ENCODE assay signal across 2 cellular contexts in genomic region chr5:67910599-67910998, GRCh38.
TF ChIP-seq lines count a peak whose summit lies in the region.

No MANE protein-coding gene starts in this region.

TF ChIP-seq in HepG2, 621 proteins besides CTCF, POLR2A, EP300 and RAD21:
- TF ChIP-seq LCORL (IDR thresholded peaks at IDR 0.05) = no peak
- no peak for TF ChIP-seq LCORL (CRISPR knock-in tag; IDR thresholded peaks at IDR 0.05)
- TF ChIP-seq ZNF431 (CRISPR knock-in tag; IDR thresholded peaks at IDR 0.05; ENCODE audit: borderline replicate concordance, low read depth) = no peak
- TF ChIP-seq ZNF230 (CRISPR knock-in tag; IDR thresholded peaks at IDR 0.05) = no peak
- no peak for TF ChIP-seq CEBPZ (IDR thresholded peaks at IDR 0.05; ENCODE audit: low read length)
- no peak for TF ChIP-seq ZKSCAN8 (CRISPR knock-in tag; IDR thresholded peaks at IDR 0.05; ENCODE audit: borderline replicate concordance)
- no peak for TF ChIP-seq ZNF784 (CRISPR knock-in tag; IDR thresholded peaks at IDR 0.05; ENCODE audit: borderline replicate concordance)
- TF ChIP-seq ZMYM4 (CRISPR knock-in tag; IDR thresholded peaks at IDR 0.05) = no peak
- no peak for TF ChIP-seq ZNF121 (CRISPR knock-in tag; IDR thresholded peaks at IDR 0.05)

TF ChIP-seq in SK-N-SH, 30 proteins besides CTCF, POLR2A, EP300 and RAD21:
- TF ChIP-seq NRF1 (IDR thresholded peaks at IDR 0.05; ENCODE audit: low read depth, low read length) (no peak), TAF1 (IDR thresholded peaks at IDR 0.05; ENCODE audit: borderline replicate concordance, low read depth, low read length) (no peak), USF1 (IDR thresholded peaks at IDR 0.05; ENCODE audit: borderline replicate concordance, low read depth) (no peak), ZBTB33 (IDR thresholded peaks at IDR 0.05; ENCODE audit: borderline replicate concordance, low read depth) (no peak), USF2 (IDR thresholded peaks at IDR 0.05; ENCODE audit: borderline replicate concordance, low read depth, low read length) (no peak), SMC3 (IDR thresholded peaks at IDR 0.05; ENCODE audit: low read depth, low read length) (no peak), JUND (IDR thresholded peaks at IDR 0.05) (no peak), TEAD4 (IDR thresholded peaks at IDR 0.05; ENCODE audit: borderline replicate concordance, insufficient read depth) (no peak), RCOR1 (IDR thresholded peaks at IDR 0.05; ENCODE audit: low read length) (no peak), FOSL2 (IDR thresholded peaks at IDR 0.05; ENCODE audit: borderline replicate concordance, low read depth) (no peak), FOXJ3 (CRISPR knock-in tag; IDR thresholded peaks at IDR 0.05) (no peak), EZH2phosphoT487 (IDR thresholded peaks at IDR 0.05; ENCODE audit: borderline replicate concordance, low read depth) (no peak), SIN3A (IDR thresholded peaks at IDR 0.05; ENCODE audit: borderline replicate concordance, low read depth, low read length) (no peak), RXRA (IDR thresholded peaks at IDR 0.05; ENCODE audit: borderline replicate concordance, low read depth) (no peak), CHD2 (IDR thresholded peaks at IDR 0.05; ENCODE audit: low read length, partially characterized antibody) (no peak), YY1 (IDR thresholded peaks at IDR 0.05; ENCODE audit: low read depth) (no peak), FOXM1 (IDR thresholded peaks at IDR 0.05; ENCODE audit: low read depth) (no peak), MEF2A (IDR thresholded peaks at IDR 0.05; ENCODE audit: borderline replicate concordance, low read depth) (no peak), GATA2 (CRISPR knock-in tag; IDR thresholded peaks at IDR 0.05) (no peak)
